Comparison of ENCODE assay signal across 19 cellular contexts in the genomic region with DNA sequence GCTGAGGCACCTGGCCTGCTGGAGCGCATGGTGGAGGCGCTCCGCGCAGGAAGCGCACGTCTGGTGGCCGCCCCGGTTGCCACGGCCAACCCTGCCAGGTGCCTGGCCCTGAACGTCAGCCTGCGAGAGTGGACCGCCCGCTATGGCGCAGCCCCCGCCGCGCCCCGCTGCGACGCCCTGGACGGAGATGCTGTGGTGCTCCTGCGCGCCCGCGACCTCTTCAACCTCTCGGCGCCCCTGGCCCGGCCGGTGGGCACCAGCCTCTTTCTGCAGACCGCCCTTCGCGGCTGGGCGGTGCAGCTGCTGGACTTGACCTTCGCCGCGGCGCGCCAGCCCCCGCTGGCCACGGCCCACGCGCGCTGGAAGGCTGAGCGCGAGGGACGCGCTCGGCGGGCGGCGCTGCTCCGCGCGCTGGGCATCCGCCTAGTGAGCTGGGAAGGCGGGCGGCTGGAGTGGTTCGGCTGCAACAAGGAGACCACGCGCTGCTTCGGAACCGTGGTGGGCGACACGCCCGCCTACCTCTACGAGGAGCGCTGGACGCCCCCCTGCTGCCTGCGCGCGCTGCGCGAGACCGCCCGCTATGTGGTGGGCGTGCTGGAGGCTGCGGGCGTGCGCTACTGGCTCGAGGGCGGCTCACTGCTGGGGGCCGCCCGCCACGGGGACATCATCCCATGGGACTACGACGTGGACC.
"Had no signal": no experiment of that assay in that cellular context is flagged by ENCODE, and none has a peak within 500 bp of the region (broad histone marks: within the 10 kb centered on the region; RNA-seq: fewer than 3 reads in every experiment).

No MANE protein-coding gene starts in this region.

- H3K4me1 ChIP-seq: parathyroid adenoma had no signal

- H3K9me3 Mint-ChIP-seq: activated B cell treated with CpG ODN at 0.5 μM for 24 hours; activated CD8-positive, alpha-beta T cell treated with anti-CD3 and anti-CD28 coated beads for 36 hours; activated naive CD4-positive, alpha-beta T cell treated with anti-CD3 and anti-CD28 coated beads, Interleukin-2, amount 50 U/mL, for 72 hours; activated T-cell treated with anti-CD3 and anti-CD28 coated beads, Interleukin-2, amount 50 U/mL, for 72 hours; mesothelial cell of epicardium; neural crest cell had no signal

- DNase-seq: activated B cell treated with CpG ODN at 0.5 μM for 24 hours; activated CD4-positive, alpha-beta T cell treated with anti-CD3 and anti-CD28 coated beads for 48 hours; activated gamma-delta T cell; activated T-cell treated with anti-CD3 and anti-CD28 coated beads, Interleukin-2, amount 50 U/mL, for 72 hours; body of pancreas; caudate nucleus; effector CD4-positive, alpha-beta T cell; foreskin melanocyte; left colon; retina; small intestine had no signal

- ATAC-seq: activated CD8-positive, alpha-beta T cell treated with anti-CD3 and anti-CD28 coated beads for 36 hours; activated naive CD4-positive, alpha-beta T cell treated with anti-CD3 and anti-CD28 coated beads, Interleukin-2, amount 50 U/mL, for 72 hours; activated T-cell treated with anti-CD3 and anti-CD28 coated beads, Interleukin-2, amount 50 U/mL, for 72 hours; body of pancreas; left colon had no signal

- H3K36me3 Mint-ChIP-seq: activated naive CD4-positive, alpha-beta T cell treated with anti-CD3 and anti-CD28 coated beads, Interleukin-2, amount 50 U/mL, for 72 hours had no signal

- H3K4me3 ChIP-seq: body of pancreas, heart left ventricle, lower lobe of right lung, SJSA1 had no signal

- H3K9me3 ChIP-seq: body of pancreas, heart left ventricle, lower lobe of right lung, SJSA1 had no signal

- H3K27ac Mint-ChIP-seq: activated B cell treated with CpG ODN at 0.5 μM for 24 hours; activated CD8-positive, alpha-beta T cell treated with anti-CD3 and anti-CD28 coated beads for 36 hours; activated T-cell treated with anti-CD3 and anti-CD28 coated beads, Interleukin-2, amount 50 U/mL, for 72 hours; mesothelial cell of epicardium had no signal

- H3K27me3 Mint-ChIP-seq: activated B cell treated with CpG ODN at 0.5 μM for 24 hours; activated CD8-positive, alpha-beta T cell treated with anti-CD3 and anti-CD28 coated beads for 36 hours had no signal

- H3K27me3 ChIP-seq: body of pancreas, heart left ventricle, SJSA1 had no signal

- H3K27ac ChIP-seq: body of pancreas, lower lobe of right lung, parathyroid adenoma, SJSA1 had no signal

- H3K4me3 Mint-ChIP-seq: activated B cell treated with CpG ODN at 0.5 μM for 24 hours; activated CD8-positive, alpha-beta T cell treated with anti-CD3 and anti-CD28 coated beads for 36 hours; activated T-cell treated with anti-CD3 and anti-CD28 coated beads, Interleukin-2, amount 50 U/mL, for 72 hours; mesothelial cell of epicardium; neural crest cell had no signal
